Comparison of ENCODE assay signal across 15 cellular contexts in genomic region chrX:3263681-3264126, GRCh38.
DNase-seq lines count a peak whose midpoint lies in the region; ATAC-seq, FAIRE-seq and TF ChIP-seq lines count a peak whose summit lies in the region.
"Had no signal": no experiment of that assay in that cellular context is flagged by ENCODE, and none has a peak within 500 bp of the region (broad histone marks: within the 10 kb centered on the region; RNA-seq: fewer than 3 reads in every experiment).

No MANE protein-coding gene starts in this region.

- ATAC-seq in right lobe of liver (peak; percentile 38 to 79 (median 54)), HepG2 (no peak), upper lobe of right lung (peak; percentile 50), HG02840 (IDR thresholded peaks at IDR 0.05; ENCODE audit: low FRiP score, unreplicated experiment) (no peak), GM21737 (IDR thresholded peaks at IDR 0.05; ENCODE audit: unreplicated experiment) (no peak)
- ATAC-seq: natural killer cell had no signal

- 11% methylated on average over 2 of the region's 2 CpGs for WGBS in right lobe of liver (ENCODE audit: insufficient coverage, low coverage, low lambda C conversion rate, missing lambda C conversion rate)
- 2% methylated on average over 2 of the region's 2 CpGs for WGBS in HepG2 (ENCODE audit: low lambda C conversion rate)

- no peak overlapping the region for H3K9ac ChIP-seq in HepG2 (ENCODE audit: insufficient read depth, low read depth, low read length)

- DNase-seq in right lobe of liver: no peak
- no peak for DNase-seq in HepG2 (ENCODE audit: low spot score)
- no peak for DNase-seq in ascending aorta (ENCODE audit: low spot score in 2 of 2)
- DNase-seq in left kidney (ENCODE audit: low read depth, low spot score): peak; percentile 45
- no peak for DNase-seq in upper lobe of right lung
- DNase-seq in Kasumi-1 (lab: John Stamatoyannopoulos, UW): no peak
- DNase-seq: left ventricle myocardium superior; natural killer cell; NCI-H146; NCI-H524; Peyer's patch; stimulated activated naive B cell treated with anti-CD40 and anti-IgM and Interleukin-4, amounts not matched to agents 10 μg/mL and 1 μg/mL and 100 μg/mL, for 72 hours; uterus had no signal

- no peak for FAIRE-seq in HepG2 (lab: Jason Lieb, UNC)

- intact Hi-C loops in right lobe of liver (cut with DNase I): no loop called here
- intact Hi-C loops in HepG2 (cut with micrococcal nuclease; ENCODE audit: unreplicated experiment): no loop called here
- intact Hi-C loops in ascending aorta (cut with DNase I): no loop called here
- intact Hi-C loops in upper lobe of right lung (cut with DNase I): no loop called here

- no peaks in the 10 kb centered on the region for H3K36me3 ChIP-seq in right lobe of liver
- no peaks in the 10 kb centered on the region for H3K36me3 ChIP-seq in HepG2 (replicated peaks in 1 of 2; ENCODE audit: control insufficient read depth in 1 of 2, insufficient read depth in 2 of 2, low read length in 2 of 2)
- no peaks in the 10 kb centered on the region for H3K36me3 ChIP-seq in ascending aorta
- no peaks in the 10 kb centered on the region for H3K36me3 ChIP-seq in upper lobe of right lung
- H3K36me3 ChIP-seq: Peyer's patch, uterus had no signal

- H3K4me1 ChIP-seq in right lobe of liver (no peaks in the 10 kb centered on the region), HepG2 (ENCODE audit: insufficient read depth, low read length) (no peaks in the 10 kb centered on the region), ascending aorta (no peaks in the 10 kb centered on the region), upper lobe of right lung (no peaks in the 10 kb centered on the region)
- H3K4me1 ChIP-seq: Peyer's patch, uterus had no signal

- H3K4me3 ChIP-seq in right lobe of liver: no peak overlapping the region
- H3K4me3 ChIP-seq in HepG2 (replicated peaks in 1 of 3; ENCODE audit: insufficient read depth in 1 of 3, low read depth in 2 of 3, low read length in 3 of 3): no peak overlapping the region
- no peak overlapping the region for H3K4me3 ChIP-seq in ascending aorta
- no peak overlapping the region for H3K4me3 ChIP-seq in upper lobe of right lung
- H3K4me3 ChIP-seq: Peyer's patch, uterus had no signal

- H3K79me2 ChIP-seq in HepG2 (ENCODE audit: insufficient read depth, low read length): no peaks in the 10 kb centered on the region

- H3K27me3 ChIP-seq in right lobe of liver: no peaks in the 10 kb centered on the region
- H3K27me3 ChIP-seq in HepG2 (ENCODE audit: control insufficient read depth in 1 of 2, insufficient read depth in 2 of 2, low read length in 2 of 2): no peaks in the 10 kb centered on the region; a peak in 1 of 5 replicates
- H3K27me3 ChIP-seq in ascending aorta: no peaks in the 10 kb centered on the region
- H3K27me3 ChIP-seq in upper lobe of right lung: no peaks in the 10 kb centered on the region
- H3K27me3 ChIP-seq: Peyer's patch, uterus had no signal

- TF ChIP-seq POLR2A in right lobe of liver (IDR thresholded peaks at IDR 0.05) (no peak), HepG2 (IDR thresholded peaks at IDR 0.05; ENCODE audit: insufficient read depth in 1 of 2, low read depth in 2 of 2, low read length in 2 of 2) (no peak)

- H2AFZ ChIP-seq in HepG2 (ENCODE audit: low read length): no peak overlapping the region

- no peaks in the 10 kb centered on the region for H4K20me1 ChIP-seq in HepG2 (ENCODE audit: insufficient read depth, low read length)

- no peaks in the 10 kb centered on the region for H3K9me3 ChIP-seq in right lobe of liver
- H3K9me3 ChIP-seq in HepG2 (ENCODE audit: low read length): no peaks in the 10 kb centered on the region
- peaks cover 0 to 4% of the 10 kb centered on the region in 2 donors for H3K9me3 ChIP-seq in ascending aorta
- H3K9me3 ChIP-seq in upper lobe of right lung: no peaks in the 10 kb centered on the region
- H3K9me3 ChIP-seq: Peyer's patch, uterus had no signal

- POLR2A ChIA-PET in HepG2 (lab: Yijun Ruan, JAX): no interaction called here

- TF ChIP-seq EP300 in HepG2 (IDR thresholded peaks at IDR 0.05; ENCODE audit: low read depth in 2 of 2, low read length in 2 of 2) (no peak), HepG2 (CRISPR knock-in tag; IDR thresholded peaks at IDR 0.05; ENCODE audit: borderline replicate concordance) (no peak)

- no peak overlapping the region for H3K4me2 ChIP-seq in HepG2 (ENCODE audit: low read depth, low read length)

- no peak for TF ChIP-seq CTCF in right lobe of liver (IDR thresholded peaks at IDR 0.05)
- no peak for TF ChIP-seq CTCF in HepG2 (CRISPR knock-in tag; IDR thresholded peaks at IDR 0.05)
- no peak for TF ChIP-seq CTCF in ascending aorta (IDR thresholded peaks at IDR 0.05)
- no peak for TF ChIP-seq CTCF in upper lobe of right lung (IDR thresholded peaks at IDR 0.05)

- no TSS peak for BruUV-seq in HepG2 (replicated peaks; lab: Mats Ljungman, UMichigan)

- H3K27ac ChIP-seq in right lobe of liver (no peak overlapping the region), HepG2 (ENCODE audit: extremely low read length, insufficient read depth, low read length) (no peak overlapping the region), ascending aorta (peak overlapping the region; percentile 34 to 40), upper lobe of right lung (no peak overlapping the region)

- CTCF ChIA-PET in HepG2 (lab: Yijun Ruan, JAX; ENCODE audit: low intra/inter-chr PET ratio, low total read pairs): no interaction called here

- TF ChIP-seq RAD21 in HepG2 (CRISPR knock-in tag; IDR thresholded peaks at IDR 0.05): no peak

- in situ Hi-C loops in HepG2 (cut with HindIII; ENCODE audit: extremely low pct_ligation_motif_present, low pct_unique_long_range_greater_than_20kb): no loop called here

TF ChIP-seq in HepG2, 621 proteins besides CTCF, POLR2A, EP300 and RAD21:
- TF ChIP-seq ZNF678 (CRISPR knock-in tag; IDR thresholded peaks at IDR 0.05) (no peak), ZNF788 (CRISPR knock-in tag; IDR thresholded peaks at IDR 0.05; ENCODE audit: borderline replicate concordance) (no peak), USF2 (IDR thresholded peaks at IDR 0.05; ENCODE audit: low read depth, low read length) (no peak), USF2 (CRISPR knock-in tag; IDR thresholded peaks at IDR 0.05; ENCODE audit: borderline replicate concordance) (no peak), FUBP1 (CRISPR knock-in tag; IDR thresholded peaks at IDR 0.05; ENCODE audit: borderline replicate concordance) (no peak), SRF (IDR thresholded peaks at IDR 0.05; ENCODE audit: low read depth, low read length) (no peak), JUND (CRISPR knock-in tag; IDR thresholded peaks at IDR 0.05) (no peak)
TF ChIP-seq in HepG2: peak in this region for 0.

Comparison
In these comparisons a context has a peak if more than half of its experiments do, and no peak if none do; other contexts are left out.
1. ATAC-seq: peak in right lobe of liver (4 of 4) and upper lobe of right lung (single experiment); none in HepG2 (single experiment), HG02840 (single experiment) and GM21737 (single experiment).
2. H3K27ac ChIP-seq: peak in ascending aorta (2 of 2); none in right lobe of liver (0 of 3), HepG2 (single experiment) and upper lobe of right lung (single experiment).